Comparison of ENCODE assay signal across 9 cellular contexts in genomic region chr5:77852068-77852513, GRCh38.
DNase-seq lines count a peak whose midpoint lies in the region; ATAC-seq, FAIRE-seq and TF ChIP-seq lines count a peak whose summit lies in the region.
"Had no signal": no experiment of that assay in that cellular context is flagged by ENCODE, and none has a peak within 500 bp of the region (broad histone marks: within the 10 kb centered on the region; RNA-seq: fewer than 3 reads in every experiment).

No MANE protein-coding gene starts in this region.

- H3K27me3 Mint-ChIP-seq in natural killer cell (ENCODE audit: low read depth in 2 of 2), result peaks cover 0 to 57% of the 10 kb centered on the region in 2 donors

- H3K36me3 ChIP-seq in HUES64 (ENCODE audit: insufficient read depth, low read length), result no peaks in the 10 kb centered on the region
- H3K36me3 ChIP-seq in ectodermal cell (ENCODE audit: control insufficient read depth, insufficient read depth, low read length), result no peaks in the 10 kb centered on the region

- ATAC-seq in natural killer cell, result no peak

- H3K4me3 ChIP-seq in AG09309 (ENCODE audit: control insufficient read depth, low read depth, low read length) (peak overlapping the region; percentile 65), HUES64 (ENCODE audit: low read length) (peak overlapping the region; percentile 51), ectodermal cell (ENCODE audit: insufficient read depth, low read depth, low read length) (peak overlapping the region; percentile 52)

- WGBS in HUES64, result 1% methylated on average over 13 of the region's 13 CpGs
- WGBS in ectodermal cell, 2 experiments, result 2 to 3% methylated on average over 12 of the region's 13 CpGs

- intact Hi-C loops in natural killer cell (cut with micrococcal nuclease), result no loop called here

- FAIRE-seq in RCC 7860 (lab: Jason Lieb, UNC), result no peak

- H3K9me3 ChIP-seq in HUES64 (ENCODE audit: insufficient read depth, low read depth, low read length), result no peaks in the 10 kb centered on the region
- H3K9me3 ChIP-seq in ectodermal cell (ENCODE audit: control insufficient read depth, low read length), result no peaks in the 10 kb centered on the region

- no peak overlapping the region for H3K27ac ChIP-seq in HUES64 (ENCODE audit: low read depth, low read length)
- H3K27ac ChIP-seq in ectodermal cell (ENCODE audit: insufficient read depth, low read depth, low read length, poor library complexity, severe bottlenecking), result no peak overlapping the region
- H3K27ac ChIP-seq: KMS-11 had no signal

- no peaks in the 10 kb centered on the region for H3K36me3 Mint-ChIP-seq in natural killer cell

- H3K27me3 ChIP-seq in HUES64 (ENCODE audit: insufficient read depth, low read length) (peaks cover 99% of the 10 kb centered on the region), ectodermal cell (ENCODE audit: control insufficient read depth, insufficient read depth, low read length, poor library complexity, severe bottlenecking) (peaks cover 76% of the 10 kb centered on the region)

- peak overlapping the region; percentile 95 for H3K4me3 Mint-ChIP-seq in natural killer cell

- H3K4me1 ChIP-seq in HUES64 (ENCODE audit: insufficient read depth, low read length) (peaks cover 33% of the 10 kb centered on the region), ectodermal cell (ENCODE audit: control insufficient read depth, insufficient read depth, low read length) (peaks cover 52% of the 10 kb centered on the region)

- H3K9me3 Mint-ChIP-seq in natural killer cell, result no peaks in the 10 kb centered on the region

- no peak for DNase-seq in AG09309 (ENCODE audit: low read depth)
- DNase-seq in natural killer cell, result no peak
- no peak for DNase-seq in RCC 7860 (ENCODE audit: low spot score)
- DNase-seq in putamen (ENCODE audit: low spot score), result no peak
- DNase-seq in NCI-H1436 (lab: John Stamatoyannopoulos, UW), result no peak
- no peak for DNase-seq in NCI-H510A treated with DMSO at 0.1 percent for 48 hours (lab: John Stamatoyannopoulos, UW)

- no peak overlapping the region for H3K9ac ChIP-seq in HUES64 (ENCODE audit: low read depth, low read length)
- H3K9ac ChIP-seq: KMS-11 had no signal

- H3K4me1 Mint-ChIP-seq in natural killer cell, result peaks cover 17 to 22% of the 10 kb centered on the region in 2 donors

- H3K27ac Mint-ChIP-seq in natural killer cell, result peak overlapping the region in 1 of 2 donors; percentile 79

- TF ChIP-seq CTCF in AG09309 (IDR thresholded peaks at IDR 0.05; ENCODE audit: control insufficient read depth, insufficient read depth, low read depth, low read length, missing control alignments) (no peak), natural killer cell (IDR thresholded peaks at IDR 0.05) (no peak)
